Comparison of ENCODE assay signal across 1 cellular context in genomic region chr17:79812206-79812968, GRCh38.
TF ChIP-seq lines count a peak whose summit lies in the region.

No MANE protein-coding gene starts in this region.

TF ChIP-seq in A549, 52 proteins besides CTCF, POLR2A, EP300 and RAD21:
- TF ChIP-seq CHD4 (IDR thresholded peaks at IDR 0.05; ENCODE audit: borderline replicate concordance): no peak
- no peak for TF ChIP-seq POLR2AphosphoS2 (conservative IDR thresholded peaks at IDR 0.05; ENCODE audit: low read length)
- no peak for TF ChIP-seq ZFP36 (IDR thresholded peaks at IDR 0.05; ENCODE audit: borderline replicate concordance, partially characterized antibody)
- no peak for TF ChIP-seq MAZ (IDR thresholded peaks at IDR 0.05; ENCODE audit: borderline replicate concordance, low read depth, low read length)
- no peak for TF ChIP-seq RARB (CRISPR knock-in tag; IDR thresholded peaks at IDR 0.05)
- no peak for TF ChIP-seq GATA3 (IDR thresholded peaks at IDR 0.05; ENCODE audit: borderline replicate concordance)
- TF ChIP-seq ZNF302 (CRISPR knock-in tag; IDR thresholded peaks at IDR 0.05): no peak
- TF ChIP-seq, protein P1, sequence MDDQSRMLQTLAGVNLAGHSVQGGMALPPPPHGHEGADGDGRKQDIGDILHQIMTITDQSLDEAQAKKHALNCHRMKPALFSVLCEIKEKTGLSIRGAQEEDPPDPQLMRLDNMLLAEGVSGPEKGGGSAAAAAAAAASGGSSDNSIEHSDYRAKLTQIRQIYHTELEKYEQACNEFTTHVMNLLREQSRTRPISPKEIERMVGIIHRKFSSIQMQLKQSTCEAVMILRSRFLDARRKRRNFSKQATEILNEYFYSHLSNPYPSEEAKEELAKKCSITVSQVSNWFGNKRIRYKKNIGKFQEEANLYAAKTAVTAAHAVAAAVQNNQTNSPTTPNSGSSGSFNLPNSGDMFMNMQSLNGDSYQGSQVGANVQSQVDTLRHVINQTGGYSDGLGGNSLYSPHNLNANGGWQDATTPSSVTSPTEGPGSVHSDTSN (IDR thresholded peaks at IDR 0.05): no peak
- no peak for TF ChIP-seq ESRRA (IDR thresholded peaks at IDR 0.05; ENCODE audit: borderline replicate concordance, low read length)
- TF ChIP-seq CHD2 (IDR thresholded peaks at IDR 0.05; ENCODE audit: low read length, partially characterized antibody): no peak
- TF ChIP-seq PHF8 (IDR thresholded peaks at IDR 0.05; ENCODE audit: borderline replicate concordance, low read depth): no peak
- TF ChIP-seq HOXB5 (CRISPR knock-in tag; IDR thresholded peaks at IDR 0.05): no peak
- TF ChIP-seq MYC (IDR thresholded peaks at IDR 0.05; ENCODE audit: borderline replicate concordance, low read length): no peak
- TF ChIP-seq, protein P2, sequence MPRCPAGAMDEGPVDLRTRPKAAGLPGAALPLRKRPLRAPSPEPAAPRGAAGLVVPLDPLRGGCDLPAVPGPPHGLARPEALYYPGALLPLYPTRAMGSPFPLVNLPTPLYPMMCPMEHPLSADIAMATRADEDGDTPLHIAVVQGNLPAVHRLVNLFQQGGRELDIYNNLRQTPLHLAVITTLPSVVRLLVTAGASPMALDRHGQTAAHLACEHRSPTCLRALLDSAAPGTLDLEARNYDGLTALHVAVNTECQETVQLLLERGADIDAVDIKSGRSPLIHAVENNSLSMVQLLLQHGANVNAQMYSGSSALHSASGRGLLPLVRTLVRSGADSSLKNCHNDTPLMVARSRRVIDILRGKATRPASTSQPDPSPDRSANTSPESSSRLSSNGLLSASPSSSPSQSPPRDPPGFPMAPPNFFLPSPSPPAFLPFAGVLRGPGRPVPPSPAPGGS (IDR thresholded peaks at IDR 0.05): no peak
- no peak for TF ChIP-seq CBX8 (IDR thresholded peaks at IDR 0.05)
- TF ChIP-seq HOXB13 (CRISPR knock-in tag; IDR thresholded peaks at IDR 0.05; ENCODE audit: low read depth): no peak
- no peak for TF ChIP-seq ZSCAN20 (CRISPR knock-in tag; IDR thresholded peaks at IDR 0.05)
